17 cellular contexts compared by ENCODE assay signal in genomic region chr12:31574803-31575573, GRCh38. TPM values are rescaled to one million over a fixed set of nuclear protein-coding genes. Genes with fewer than 3 reads are reported as not detected.
DNase-seq lines count a peak whose midpoint lies in the region; ATAC-seq, FAIRE-seq and TF ChIP-seq lines count a peak whose summit lies in the region.
"Had no signal": no experiment of that assay in that cellular context is flagged by ENCODE, and none has a peak within 500 bp of the region (broad histone marks: within the 10 kb centered on the region; RNA-seq: fewer than 3 reads in every experiment).

No MANE protein-coding gene starts in this region.

- no CpG with 5 or more reads among the region's 2 CpGs for WGBS in neuronal stem cell (ENCODE audit: extremely low coverage in 2 of 2, insufficient read length in 2 of 2, insufficient replicate concordance in 1 of 2), 2 donors
- 29% methylated on average over 2 of the region's 2 CpGs for WGBS in gastroesophageal sphincter (ENCODE audit: low coverage in 1 of 2), 2 donors

- intact Hi-C loops in OCI-LY7 (cut with micrococcal nuclease; ENCODE audit: unreplicated experiment) (no loop called here), endothelial cell of umbilical vein (cut with micrococcal nuclease) (loop anchor here (1.0 kb wide), 1 partner anchor 14 kb away; no protein-coding TSS in a partner anchor)
- intact Hi-C loops in CD8-positive, alpha-beta T cell (cut with DNase I, micrococcal nuclease): no loop called here

- H2BK5ac ChIP-seq in neuronal stem cell (ENCODE audit: low read length): no peak overlapping the region

- TF ChIP-seq CTCF in OCI-LY7 (conservative IDR thresholded peaks at IDR 0.05; ENCODE audit: low read length) (no peak), endothelial cell of umbilical vein (IDR thresholded peaks at IDR 0.05; ENCODE audit: extremely low read depth in 1 of 2, insufficient read depth in 1 of 2, low read depth in 1 of 2, low read length in 2 of 2) (no peak), gastroesophageal sphincter (IDR thresholded peaks at IDR 0.05) (no peak)
- TF ChIP-seq CTCF in CD8-positive, alpha-beta T cell (IDR thresholded peaks at IDR 0.05): no peak

- H2AFZ ChIP-seq in OCI-LY7 (ENCODE audit: low read length) (no peak overlapping the region), endothelial cell of umbilical vein (ENCODE audit: low read depth, low read length) (no peak overlapping the region), neuronal stem cell (ENCODE audit: low read length) (no peak overlapping the region)

- H3K4me2 ChIP-seq in OCI-LY7 (ENCODE audit: low read length): no peak overlapping the region
- peak overlapping the region; percentile 40 for H3K4me2 ChIP-seq in endothelial cell of umbilical vein (ENCODE audit: insufficient read depth, low read length)
- H3K4me2 ChIP-seq in neuronal stem cell (ENCODE audit: insufficient read depth, low read length, poor library complexity, severe bottlenecking): no peak overlapping the region

- H3K27me3 ChIP-seq in endothelial cell of umbilical vein (ENCODE audit: control insufficient read depth in 2 of 2, insufficient read depth in 2 of 2, low read length in 2 of 2): no peaks in the 10 kb centered on the region
- no peaks in the 10 kb centered on the region for H3K27me3 ChIP-seq in neuronal stem cell (ENCODE audit: control insufficient read depth in 3 of 3, insufficient read depth in 3 of 3, low read depth in 1 of 3, low read length in 3 of 3)
- H3K27me3 ChIP-seq in gastroesophageal sphincter: no peaks in the 10 kb centered on the region
- no peaks in the 10 kb centered on the region for H3K27me3 ChIP-seq in CD8-positive, alpha-beta T cell (ENCODE audit: insufficient read depth, low read length)
- H3K27me3 ChIP-seq: right atrium auricular region had no signal

- H3K36me3 Mint-ChIP-seq in CD8-positive, alpha-beta T cell: no peaks in the 10 kb centered on the region
- H3K36me3 Mint-ChIP-seq: activated naive CD8-positive, alpha-beta T cell treated with anti-CD3 and anti-CD28 coated beads for 36 hours; naive thymus-derived CD4-positive, alpha-beta T cell had no signal

- no peak overlapping the region for H3K27ac Mint-ChIP-seq in CD8-positive, alpha-beta T cell
- H3K27ac Mint-ChIP-seq: activated naive CD8-positive, alpha-beta T cell treated with anti-CD3 and anti-CD28 coated beads for 36 hours; naive thymus-derived CD4-positive, alpha-beta T cell; type B pancreatic cell had no signal

- H2BK120ac ChIP-seq in neuronal stem cell (ENCODE audit: low read depth, low read length): no peak overlapping the region

- TF ChIP-seq POLR2A in H54 (IDR thresholded peaks at IDR 0.05; ENCODE audit: low read depth, low read length) (no peak), endothelial cell of umbilical vein (IDR thresholded peaks at IDR 0.05; ENCODE audit: low read depth, low read length) (no peak), gastroesophageal sphincter (IDR thresholded peaks at IDR 0.05) (no peak)

- H3K9me3 ChIP-seq in OCI-LY7 (ENCODE audit: low read length): no peaks in the 10 kb centered on the region
- H3K9me3 ChIP-seq in endothelial cell of umbilical vein (replicated peaks; ENCODE audit: control insufficient read depth, insufficient read depth, low read length): no peaks in the 10 kb centered on the region
- no peaks in the 10 kb centered on the region for H3K9me3 ChIP-seq in neuronal stem cell (replicated peaks in 1 of 2; ENCODE audit: control insufficient read depth in 2 of 2, insufficient read depth in 1 of 2, low read depth in 1 of 2, low read length in 2 of 2)
- H3K9me3 ChIP-seq in gastroesophageal sphincter: no peaks in the 10 kb centered on the region
- H3K9me3 ChIP-seq in CD8-positive, alpha-beta T cell (ENCODE audit: low read length): no peaks in the 10 kb centered on the region
- H3K9me3 ChIP-seq: right atrium auricular region had no signal

- dilution Hi-C loops in endothelial cell of umbilical vein (cut with MboI; ENCODE audit: extremely low pct_ligation_motif_present, low sequenced_read_pairs): no loop called here

- no peak for DNase-seq in H54 (ENCODE audit: insufficient read length, low spot score)
- DNase-seq in OCI-LY7 (ENCODE audit: low spot score): no peak
- peak; percentile 90 for DNase-seq in endothelial cell of umbilical vein (ENCODE audit: low read depth, low spot score)
- DNase-seq in neuronal stem cell (ENCODE audit: low spot score): no peak
- DNase-seq in CD8-positive, alpha-beta T cell: no peak
- DNase-seq: activated CD4-positive, alpha-beta T cell treated with anti-CD3 and anti-CD28 coated beads for 4 hours; activated naive CD8-positive, alpha-beta T cell treated with anti-CD3 and anti-CD28 coated beads for 36 hours; naive thymus-derived CD4-positive, alpha-beta T cell; NCI-H446 treated with DMSO at 0.1 percent for 48 hours; stimulated activated CD4-positive, alpha-beta T cell treated with anti-CD3 and anti-CD28 coated beads, Interleukin-4, amount 100 ng/mL, for 24 hours; T-helper 2 cell had no signal

- H3K4me1 ChIP-seq in OCI-LY7 (ENCODE audit: insufficient read depth, low read length, poor library complexity, severe bottlenecking) (peaks cover 38% of the 10 kb centered on the region), endothelial cell of umbilical vein (ENCODE audit: control insufficient read depth, extremely low read depth, insufficient read depth, low read length) (peaks cover 23% of the 10 kb centered on the region), neuronal stem cell (ENCODE audit: control insufficient read depth in 2 of 2, insufficient read depth in 1 of 2, low read depth in 1 of 2, low read length in 2 of 2) (peaks cover 20 to 31% of the 10 kb centered on the region in 2 donors), gastroesophageal sphincter (peaks cover 5 to 57% (median 8%) of the 10 kb centered on the region in 3 donors)
- H3K4me1 ChIP-seq in CD8-positive, alpha-beta T cell (ENCODE audit: insufficient read depth, low read length): no peaks in the 10 kb centered on the region

- H3K4ac ChIP-seq in neuronal stem cell (ENCODE audit: low read length): no peak overlapping the region

- BruUV-seq in OCI-LY7 (replicated peaks; lab: Mats Ljungman, UMichigan): TSS peak; percentile 9
- TSS peak; percentile 91 for BruUV-seq in endothelial cell of umbilical vein (replicated peaks; lab: Mats Ljungman, UMichigan)

- H3K4me3 ChIP-seq in OCI-LY7 (ENCODE audit: low read depth, low read length, poor library complexity, severe bottlenecking) (no peak overlapping the region), endothelial cell of umbilical vein (replicated peaks in 1 of 3; ENCODE audit: insufficient read depth in 1 of 3, low read depth in 1 of 3, low read length in 3 of 3) (no peak overlapping the region), neuronal stem cell (ENCODE audit: low read length in 2 of 2) (no peak overlapping the region), gastroesophageal sphincter (no peak overlapping the region)
- H3K4me3 ChIP-seq in CD8-positive, alpha-beta T cell (ENCODE audit: low read depth, low read length): no peak overlapping the region
- H3K4me3 ChIP-seq: right atrium auricular region had no signal

- H3K27me3 Mint-ChIP-seq in CD8-positive, alpha-beta T cell (ENCODE audit: low read depth): peaks cover 5% of the 10 kb centered on the region

- H2BK12ac ChIP-seq in neuronal stem cell (ENCODE audit: low read length): no peak overlapping the region

- no peak overlapping the region for H2AK5ac ChIP-seq in neuronal stem cell (ENCODE audit: low read depth, low read length)

- H3K79me2 ChIP-seq in OCI-LY7 (ENCODE audit: insufficient read depth, low read depth, low read length) (peaks cover 85% of the 10 kb centered on the region), endothelial cell of umbilical vein (ENCODE audit: control insufficient read depth, insufficient read depth, low read length) (peaks cover 10% of the 10 kb centered on the region)

- no peak overlapping the region for H3K18ac ChIP-seq in neuronal stem cell (ENCODE audit: low read length)

- no peaks in the 10 kb centered on the region for H3K4me1 Mint-ChIP-seq in CD8-positive, alpha-beta T cell (ENCODE audit: low read depth)
- H3K4me1 Mint-ChIP-seq: activated naive CD8-positive, alpha-beta T cell treated with anti-CD3 and anti-CD28 coated beads for 36 hours; naive thymus-derived CD4-positive, alpha-beta T cell had no signal

- H3K23ac ChIP-seq in neuronal stem cell (ENCODE audit: low read depth, low read length, poor library complexity): no peak overlapping the region

- H3K4me3 Mint-ChIP-seq in CD8-positive, alpha-beta T cell: no peak overlapping the region
- H3K4me3 Mint-ChIP-seq: activated naive CD8-positive, alpha-beta T cell treated with anti-CD3 and anti-CD28 coated beads for 36 hours; naive thymus-derived CD4-positive, alpha-beta T cell; type B pancreatic cell had no signal

- H3K27ac ChIP-seq in OCI-LY7 (ENCODE audit: low read depth, low read length, poor library complexity, severe bottlenecking): no peak overlapping the region
- H3K27ac ChIP-seq in endothelial cell of umbilical vein (ENCODE audit: insufficient read depth, low read depth, low read length): peak overlapping the region; percentile 59
- H3K27ac ChIP-seq in neuronal stem cell (replicated peaks; ENCODE audit: low read length): peak overlapping the region; percentile 97
- H3K27ac ChIP-seq in gastroesophageal sphincter: no peak overlapping the region
- no peak overlapping the region for H3K27ac ChIP-seq in CD8-positive, alpha-beta T cell (ENCODE audit: low read depth, low read length)
- H3K27ac ChIP-seq: right atrium auricular region had no signal

- H3K9ac ChIP-seq in endothelial cell of umbilical vein (replicated peaks; ENCODE audit: extremely low read depth, insufficient read depth, low read length): peak overlapping the region; percentile 22
- H3K9ac ChIP-seq in neuronal stem cell (ENCODE audit: low read depth, low read length, poor library complexity): no peak overlapping the region

- no peaks in the 10 kb centered on the region; the same call in 1 of the 2 replicates for H3K36me3 ChIP-seq in OCI-LY7 (ENCODE audit: insufficient read depth, low read length)
- no peaks in the 10 kb centered on the region for H3K36me3 ChIP-seq in endothelial cell of umbilical vein (ENCODE audit: control insufficient read depth in 2 of 2, extremely low read depth in 1 of 2, insufficient read depth in 2 of 2, low read length in 2 of 2)
- H3K36me3 ChIP-seq in neuronal stem cell (replicated peaks in 1 of 2; ENCODE audit: control insufficient read depth in 2 of 2, insufficient read depth in 2 of 2, low read length in 2 of 2): no peaks in the 10 kb centered on the region
- H3K36me3 ChIP-seq in gastroesophageal sphincter: no peaks in the 10 kb centered on the region
- no peaks in the 10 kb centered on the region for H3K36me3 ChIP-seq in CD8-positive, alpha-beta T cell (ENCODE audit: insufficient read depth, low read length)
- H3K36me3 ChIP-seq: right atrium auricular region had no signal

- no peaks in the 10 kb centered on the region for H3K9me1 ChIP-seq in endothelial cell of umbilical vein (replicated peaks; ENCODE audit: control insufficient read depth, extremely low read depth, insufficient read depth, low read length)

- no peaks in the 10 kb centered on the region for H3K9me3 Mint-ChIP-seq in CD8-positive, alpha-beta T cell
- H3K9me3 Mint-ChIP-seq: activated naive CD8-positive, alpha-beta T cell treated with anti-CD3 and anti-CD28 coated beads for 36 hours; naive thymus-derived CD4-positive, alpha-beta T cell; type B pancreatic cell had no signal

- no peaks in the 10 kb centered on the region for H3K79me1 ChIP-seq in neuronal stem cell (ENCODE audit: low read depth, low read length)

- H4K20me1 ChIP-seq in OCI-LY7 (ENCODE audit: insufficient read depth, low read length) (peaks cover 28% of the 10 kb centered on the region; the same call in 1 of the 2 replicates), endothelial cell of umbilical vein (replicated peaks; ENCODE audit: control insufficient read depth, extremely low read depth, insufficient read depth, low read length) (no peaks in the 10 kb centered on the region)

- CTCF ChIA-PET in OCI-LY7 (lab: Charles Lee; ENCODE audit: unreplicated experiment) (no interaction called here), endothelial cell of umbilical vein (lab: Charles Lee) (interaction anchor here (1.0 to 2.6 kb wide), 3 partner anchors 10 to 153 kb away, joined by 3 to 9 read pairs (median 7); no protein-coding TSS in a partner anchor)
- CTCF ChIA-PET in CD8-positive, alpha-beta T cell (lab: Charles Lee): interaction anchor here (0.7 kb wide), 1 partner anchor 647 kb away, joined by 4 read pairs; no protein-coding TSS in a partner anchor

- POLR2A ChIA-PET in OCI-LY7 (lab: Charles Lee) (interaction anchor here (0.6 to 4.9 kb wide), 4 partner anchors 10 to 116 kb away, joined by 3 to 42 read pairs (median 3); no protein-coding TSS in a partner anchor), endothelial cell of umbilical vein (lab: Charles Lee) (no interaction called here)
- POLR2A ChIA-PET in CD8-positive, alpha-beta T cell (lab: Charles Lee): no interaction called here

- H4K8ac ChIP-seq in neuronal stem cell (ENCODE audit: low read depth, low read length): no peak overlapping the region

- no peak for TF ChIP-seq EP300 in gastroesophageal sphincter (IDR thresholded peaks at IDR 0.05)

- peak; percentile 30 for FAIRE-seq in H54 (lab: Jason Lieb, UNC)
- peak; percentile 81 for FAIRE-seq in endothelial cell of umbilical vein (lab: Jason Lieb, UNC)
- FAIRE-seq: colon had no signal

- H2BK15ac ChIP-seq in neuronal stem cell (ENCODE audit: low read length): no peak overlapping the region

- no peaks in the 10 kb centered on the region for H3K9me2 ChIP-seq in OCI-LY7 (ENCODE audit: insufficient read depth, low read length)

- H4K91ac ChIP-seq in neuronal stem cell (ENCODE audit: low read depth, low read length, poor library complexity): no peak overlapping the region

- H3K14ac ChIP-seq in neuronal stem cell (ENCODE audit: low read length): no peak overlapping the region

- ATAC-seq in gastroesophageal sphincter (no peak), HG03378 (IDR thresholded peaks at IDR 0.05; ENCODE audit: unreplicated experiment) (no peak)
- no peak for ATAC-seq in CD8-positive, alpha-beta T cell
- ATAC-seq: esophagus mucosa; naive thymus-derived CD4-positive, alpha-beta T cell had no signal

RNA-seq across cellular contexts. Expression of gene DENND5B, which starts 15.9 kb away (rescaled TPM):
- total RNA-seq in OCI-LY7 (2014; rRNA removed; shearing (Covaris generic)): 16.7 and 23.1 TPM in 2 replicates
- total RNA-seq in OCI-LY7 (2022) (36.4 and 38.9 TPM in 2 replicates), endothelial cell of umbilical vein (18.3 and 22.0 TPM in 2 replicates), gastroesophageal sphincter (10 to 100 TPM; 14.7 to 40.8 (median 17.7) TPM)
- polyA plus RNA-seq in endothelial cell of umbilical vein: 7.8 and 10.3 TPM in 2 replicates
- polyA plus RNA-seq in endothelial cell of umbilical vein (2011; cell fraction: cytosol; rRNA removed): 8.7 and 9.8 TPM in 2 replicates
- 10.6 and 11.3 TPM in 2 replicates for polyA plus RNA-seq in endothelial cell of umbilical vein (2011; cell fraction: nucleus; rRNA removed)
- polyA plus RNA-seq in endothelial cell of umbilical vein (2012): 11.2 and 14.4 TPM in 2 replicates
- polyA minus RNA-seq in endothelial cell of umbilical vein: 30.2 and 30.8 TPM in 2 replicates
- 21.3 TPM for polyA minus RNA-seq in endothelial cell of umbilical vein (2011; cell fraction: cytosol; rRNA and poly(A)+ RNA removed)
- polyA minus RNA-seq in endothelial cell of umbilical vein (2011; cell fraction: nucleus; rRNA and poly(A)+ RNA removed): 28.5 and 43.1 TPM in 2 replicates
- polyA plus RNA-seq in neuronal stem cell (2013, experiment 1 of 2): 24.4 TPM
- polyA plus RNA-seq in neuronal stem cell (2013, experiment 2 of 2): 25.9 TPM
- under 1 TPM; 0.19 to 0.22 TPM for total RNA-seq in CD8-positive, alpha-beta T cell
- polyA plus RNA-seq: naive thymus-derived CD4-positive, alpha-beta T cell had no signal

Comparison
In these comparisons a context has a peak if more than half of its experiments do, and no peak if none do; other contexts are left out.
1. H3K27ac ChIP-seq: peak in endothelial cell of umbilical vein (single experiment) and neuronal stem cell (single experiment); none in OCI-LY7 (single experiment), gastroesophageal sphincter (0 of 4) and CD8-positive, alpha-beta T cell (single experiment).
2. RNA of gene DENND5B, which starts 15.9 kb away (total RNA-seq): 16.7 to 38.9 TPM in OCI-LY7, 14.7 to 40.8 TPM in gastroesophageal sphincter and 18.3 to 22.0 TPM in endothelial cell of umbilical vein; 0.19 to 0.22 TPM in CD8-positive, alpha-beta T cell; every median in the first group is over 10 times any median in the second.